In the genomic region with DNA sequence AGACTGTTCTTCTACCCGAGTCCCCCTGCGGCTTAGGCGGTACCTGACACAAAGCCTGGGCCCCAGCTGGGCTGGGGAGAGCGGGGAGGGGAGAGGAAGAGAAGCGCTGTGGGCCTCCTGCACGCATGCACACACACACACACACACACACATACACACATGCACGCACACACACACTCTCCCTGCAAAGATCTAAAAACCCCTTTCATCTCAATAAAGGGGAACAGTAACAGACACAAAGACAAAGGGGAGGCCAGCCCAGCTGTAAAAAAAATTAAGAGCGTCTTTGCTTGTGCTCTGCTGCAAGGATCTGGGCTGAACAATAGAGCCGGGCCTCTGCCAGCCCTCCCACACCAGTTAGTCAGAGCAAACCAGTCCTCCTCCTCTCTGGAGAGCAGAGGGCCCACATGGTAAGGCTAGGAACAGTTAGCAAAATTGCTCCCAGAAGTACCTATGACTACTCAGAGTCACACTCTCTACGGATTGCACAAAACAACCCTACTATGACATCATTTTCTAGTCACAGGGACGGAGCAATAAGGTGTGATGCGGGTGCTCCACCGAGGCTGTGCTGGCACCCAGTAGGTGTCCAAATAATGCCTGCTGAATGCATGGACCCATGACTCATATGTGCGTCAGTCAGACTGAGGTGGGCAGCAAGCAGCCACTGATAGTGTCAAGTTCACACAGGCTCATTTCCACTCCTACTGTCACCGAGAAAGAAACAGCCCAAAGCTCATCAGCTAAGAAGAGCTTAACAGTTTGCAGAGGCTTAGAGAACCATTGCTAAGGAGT, we compare ENCODE assay signal across 8 cellular contexts. TPM values are rescaled to one million over a fixed set of nuclear protein-coding genes. Genes with fewer than 3 reads are reported as not detected.
A peak's percentile ranks its signal among the peaks of the same experiment; 100 is the strongest.
DNase-seq lines count a peak whose midpoint lies in the region; ATAC-seq and TF ChIP-seq lines count a peak whose summit lies in the region.

No MANE protein-coding gene starts in this region.

- TF ChIP-seq CTCF in epithelial cell of proximal tubule (conservative IDR thresholded peaks at IDR 0.05; ENCODE audit: low read depth, low read length): no peak

- H3K4me1 Mint-ChIP-seq in natural killer cell treated with Interleukin-12 subunit alpha and Interleukin-12 subunit beta and Interleukin-15 and Interleukin-18, amount 100 ng/mL, for 72 hours (ENCODE audit: low read depth in 2 of 2): peaks cover 89% of the 10 kb centered on the region in 2 donors

- DNase-seq in EL: peak; percentile 90
- DNase-seq in NCI-H460 (ENCODE audit: extremely low read depth, low read depth): peak; percentile 84
- DNase-seq in activated CD8-positive, alpha-beta memory T cell treated with anti-CD3 and anti-CD28 coated beads, Interleukin-2, amount 50 U/mL, for 48 hours: peak; percentile 83
- DNase-seq in epithelial cell of proximal tubule (ENCODE audit: low read depth): peak; percentile 54
- DNase-seq in natural killer cell treated with Interleukin-12 subunit alpha and Interleukin-12 subunit beta and Interleukin-15 and Interleukin-18, amount 100 ng/mL, for 72 hours (ENCODE audit: low spot score): peak; percentile 93
- peak; percentile 77 for DNase-seq in stimulated activated naive CD8-positive, alpha-beta T cell treated with anti-CD3 and anti-CD28 coated beads, Interleukin-15, Interleukin-2, amounts not matched to agents 100 U/mL and 50 U/mL, for 24 hours
- DNase-seq in iPS-NIHi7 (ENCODE audit: extremely low spot score): no peak

- H3K27me3 Mint-ChIP-seq in natural killer cell treated with Interleukin-12 subunit alpha and Interleukin-12 subunit beta and Interleukin-15 and Interleukin-18, amount 100 ng/mL, for 72 hours: no peaks in the 10 kb centered on the region

- no peaks in the 10 kb centered on the region for H3K9me3 Mint-ChIP-seq in natural killer cell treated with Interleukin-12 subunit alpha and Interleukin-12 subunit beta and Interleukin-15 and Interleukin-18, amount 100 ng/mL, for 72 hours

- H3K4me3 ChIP-seq in epithelial cell of proximal tubule (ENCODE audit: low read depth, low read length): no peak overlapping the region

- H3K27ac Mint-ChIP-seq in natural killer cell treated with Interleukin-12 subunit alpha and Interleukin-12 subunit beta and Interleukin-15 and Interleukin-18, amount 100 ng/mL, for 72 hours: peak overlapping the region; percentile 93 to 99

- peak overlapping the region; percentile 83 for H3K4me3 Mint-ChIP-seq in natural killer cell treated with Interleukin-12 subunit alpha and Interleukin-12 subunit beta and Interleukin-15 and Interleukin-18, amount 100 ng/mL, for 72 hours

- no peaks in the 10 kb centered on the region for H3K36me3 Mint-ChIP-seq in natural killer cell treated with Interleukin-12 subunit alpha and Interleukin-12 subunit beta and Interleukin-15 and Interleukin-18, amount 100 ng/mL, for 72 hours

- peak; percentile 48 for ATAC-seq in HG02610 (IDR thresholded peaks at IDR 0.05; ENCODE audit: unreplicated experiment)
- ATAC-seq in natural killer cell treated with Interleukin-12 subunit alpha and Interleukin-12 subunit beta and Interleukin-15 and Interleukin-18, amount 100 ng/mL, for 72 hours: peak; percentile 94 to 95
- ATAC-seq in stimulated activated naive CD8-positive, alpha-beta T cell treated with anti-CD3 and anti-CD28 coated beads, Interleukin-15, Interleukin-2, amounts not matched to agents 100 U/mL and 50 U/mL, for 24 hours: peak; percentile 89

RNA-seq across cellular contexts. Expression of a gene that starts 9.2 kb away (rescaled TPM):
- total RNA-seq in NCI-H460 (2014; rRNA removed; shearing (Covaris generic)): 58.6 and 77.9 TPM in 2 replicates
- 18.1 and 22.7 TPM in 2 replicates for polyA plus RNA-seq in NCI-H460 (2014; cell fraction: nucleus; rRNA removed)
- total RNA-seq in epithelial cell of proximal tubule: 13.8 and 16.8 TPM in 2 replicates
- 10 to 100 TPM; 42.1 to 63.0 TPM for total RNA-seq in natural killer cell treated with Interleukin-12 subunit alpha and Interleukin-12 subunit beta and Interleukin-15 and Interleukin-18, amount 100 ng/mL, for 72 hours

RNA-seq across cellular contexts. Expression of a gene that starts 24.5 kb away (rescaled TPM):
- 1.4 and 2.1 TPM in 2 replicates for total RNA-seq in NCI-H460 (2014; rRNA removed; shearing (Covaris generic))
- 0.75 and 0.82 TPM in 2 replicates for polyA plus RNA-seq in NCI-H460 (2014; cell fraction: nucleus; rRNA removed)
- total RNA-seq in epithelial cell of proximal tubule: 0.23 and 0.29 TPM in 2 replicates
- total RNA-seq in natural killer cell treated with Interleukin-12 subunit alpha and Interleukin-12 subunit beta and Interleukin-15 and Interleukin-18, amount 100 ng/mL, for 72 hours: under 1 TPM; 0.38 to 0.67 TPM
